In genomic region chr4:88672987-88673386, GRCh38 we compare ENCODE assay signal across 8 cellular contexts. TPM values are rescaled to one million over a fixed set of nuclear protein-coding genes. Genes with fewer than 3 reads are reported as not detected.
DNase-seq lines count a peak whose midpoint lies in the region; ATAC-seq and TF ChIP-seq lines count a peak whose summit lies in the region.

No MANE protein-coding gene starts in this region.

- H3K9me1 ChIP-seq in IMR-90 (ENCODE audit: insufficient read depth, low read length): peaks cover 2% of the 10 kb centered on the region; the same call in 1 of the 2 replicates

- ATAC-seq in GM18517 (IDR thresholded peaks at IDR 0.05; ENCODE audit: unreplicated experiment) (peak; percentile 49), IMR-90 (ENCODE audit: low read depth) (peak; percentile 79), left ventricle myocardium superior (peak; percentile 53), HG02588 (IDR thresholded peaks at IDR 0.05; ENCODE audit: unreplicated experiment) (no peak), GM18519 (IDR thresholded peaks at IDR 0.05; ENCODE audit: low FRiP score, unreplicated experiment) (no peak)

- no peak overlapping the region for H3K4me3 ChIP-seq in IMR-90 (ENCODE audit: insufficient read depth, low read depth, low read length)
- no peak overlapping the region for H3K4me3 ChIP-seq in testis

- POLR2A ChIA-PET in IMR-90 (lab: Charles Lee; ENCODE audit: unreplicated experiment): no interaction called here

- no peak overlapping the region for H2BK120ac ChIP-seq in IMR-90 (ENCODE audit: low read depth, low read length)

- H4K20me1 ChIP-seq in IMR-90 (ENCODE audit: insufficient read depth, low read length): no peaks in the 10 kb centered on the region

- no peak overlapping the region for H3K14ac ChIP-seq in IMR-90 (replicated peaks; ENCODE audit: low read depth, low read length)

- TF ChIP-seq CTCF in IMR-90 (conservative IDR thresholded peaks at IDR 0.05; ENCODE audit: low read depth, low read length): peak; percentile 62
- peak; percentile 13 to 40 (median 23) for TF ChIP-seq CTCF in testis (IDR thresholded peaks at IDR 0.05)

- WGBS in IMR-90 (ENCODE audit: extremely low coverage in 2 of 2, insufficient read length in 1 of 2), 2 experiments: no CpG with 5 or more reads among the region's 5 CpGs
- WGBS in testis, 2 donors: 66 to 68% methylated on average over 5 of the region's 5 CpGs

- H2AK9ac ChIP-seq in IMR-90 (replicated peaks; ENCODE audit: low read depth, low read length, poor library complexity): peak overlapping the region; percentile 8

- TF ChIP-seq POLR2A in IMR-90 (IDR thresholded peaks at IDR 0.05; ENCODE audit: low read depth, low read length) (no peak), testis (IDR thresholded peaks at IDR 0.05) (no peak)

- TF ChIP-seq RAD21 in IMR-90 (IDR thresholded peaks at IDR 0.05; ENCODE audit: low read length): peak; percentile 54

- H3K4me2 ChIP-seq in IMR-90 (ENCODE audit: low read depth, low read length): no peak overlapping the region

- H3K23ac ChIP-seq in IMR-90 (ENCODE audit: low read depth, low read length): no peak overlapping the region

- H3K36me3 ChIP-seq in IMR-90 (ENCODE audit: control insufficient read depth, insufficient read depth, low read length) (peaks cover 3% of the 10 kb centered on the region; the same call in 1 of the 2 replicates), testis (ENCODE audit: low read depth, missing control alignments) (no peaks in the 10 kb centered on the region)

- H4K5ac ChIP-seq in IMR-90 (ENCODE audit: low read depth, low read length): no peak overlapping the region; the same call in 1 of the 2 replicates

- no peaks in the 10 kb centered on the region; a peak in 1 of 4 replicates for H3K79me1 ChIP-seq in IMR-90 (ENCODE audit: low read depth in 1 of 2, low read length in 2 of 2)

- H4K8ac ChIP-seq in IMR-90 (ENCODE audit: low read depth in 2 of 2, low read length in 2 of 2): no peak overlapping the region

- H2BK20ac ChIP-seq in IMR-90 (ENCODE audit: low read depth, low read length): no peak overlapping the region

- in situ Hi-C loops in IMR-90 (cut with MboI; ENCODE audit: low sequenced_read_pairs): no loop called here

- no peak overlapping the region for H2BK15ac ChIP-seq in IMR-90 (ENCODE audit: low read depth, low read length)

- no peak overlapping the region for H3K4ac ChIP-seq in IMR-90 (ENCODE audit: low read depth, low read length)

- no peak overlapping the region for H4K91ac ChIP-seq in IMR-90 (ENCODE audit: insufficient read depth, low read depth, low read length)

- no TSS peak for BruUV-seq in IMR-90 (replicated peaks; lab: Mats Ljungman, UMichigan)

- no peak overlapping the region for H2BK5ac ChIP-seq in IMR-90 (ENCODE audit: low read depth, low read length, poor library complexity, severe bottlenecking)

- H3K56ac ChIP-seq in IMR-90 (ENCODE audit: extremely low read depth, insufficient read depth, low read length): no peak overlapping the region

- dilution Hi-C loops in IMR-90 (cut with HindIII; ENCODE audit: low sequenced_read_pairs, unreplicated experiment): no loop called here

- no peak overlapping the region for H3K9ac ChIP-seq in IMR-90 (ENCODE audit: low read depth, low read length)

- no peak overlapping the region for H2AFZ ChIP-seq in IMR-90 (replicated peaks; ENCODE audit: low read length, poor library complexity)

- H3K4me1 ChIP-seq in IMR-90 (ENCODE audit: control insufficient read depth, insufficient read depth, low read length) (peaks cover 4% of the 10 kb centered on the region), testis (no peaks in the 10 kb centered on the region)

- no peak overlapping the region for H2AK5ac ChIP-seq in IMR-90 (ENCODE audit: low read depth, low read length)

- H3K27ac ChIP-seq in IMR-90 (ENCODE audit: insufficient read depth, low read length) (no peak overlapping the region), testis (no peak overlapping the region)

- H3K18ac ChIP-seq in IMR-90 (ENCODE audit: low read depth, low read length): no peak overlapping the region

- H3K27me3 ChIP-seq in IMR-90 (ENCODE audit: control insufficient read depth, insufficient read depth, low read length) (no peaks in the 10 kb centered on the region), testis (no peaks in the 10 kb centered on the region)

- CTCF ChIA-PET in IMR-90 (lab: Yijun Ruan, JAX): interaction anchor here (0.6 to 1.2 kb wide), 9 partner anchors 10 to 350 kb away, joined by 3 to 6 read pairs (median 4); partner anchors contain the start of gene PYURF

- H3K9me3 ChIP-seq in IMR-90 (ENCODE audit: control insufficient read depth, insufficient read depth, low read length) (no peaks in the 10 kb centered on the region), testis (no peaks in the 10 kb centered on the region)

- DNase-seq in COLO829 (ENCODE audit: low spot score): peak; percentile 37
- DNase-seq in IMR-90: peak; percentile 48
- peak; percentile 44 for DNase-seq in activated CD4-positive, alpha-beta T cell treated with anti-CD3 and anti-CD28 coated beads for 48 hours
- no peak for DNase-seq in left ventricle myocardium superior
- DNase-seq in testis: peak; percentile 44

- intact Hi-C loops in IMR-90 (cut with micrococcal nuclease): no loop called here
- intact Hi-C loops in left ventricle myocardium superior (cut with micrococcal nuclease): no loop called here
- intact Hi-C loops in testis (cut with DNase I; ENCODE audit: low total_unique reads): no loop called here

TF ChIP-seq in IMR-90, 13 proteins besides CTCF, POLR2A, EP300 and RAD21:
- TF ChIP-seq RCOR1 (IDR thresholded peaks at IDR 0.05; ENCODE audit: insufficient replicate concordance, low read length) (no peak), CEBPB (IDR thresholded peaks at IDR 0.05; ENCODE audit: low read depth, low read length) (no peak), NFE2L2 (IDR thresholded peaks at IDR 0.05; ENCODE audit: low read depth, low read length) (no peak), MXI1 (IDR thresholded peaks at IDR 0.05; ENCODE audit: borderline replicate concordance, low read depth, low read length) (no peak), SMC3 (IDR thresholded peaks at IDR 0.05; ENCODE audit: low read depth, low read length) (peak; percentile 43), FOS (IDR thresholded peaks at IDR 0.05; ENCODE audit: low read depth, low read length) (no peak)

RNA-seq across cellular contexts. Expression of gene NAP1L5, which starts 24.6 kb away (rescaled TPM):
- total RNA-seq in IMR-90 (2012; rRNA removed): 3.9 and 5.6 TPM in 2 replicates
- 5.3 and 6.0 TPM in 2 replicates for polyA plus RNA-seq in IMR-90 (2012; rRNA removed)
- 2.1 and 2.9 TPM in 2 replicates for polyA plus RNA-seq in IMR-90 (2012; cell fraction: cytosol; rRNA removed)
- polyA plus RNA-seq in IMR-90 (2012; cell fraction: nucleus; rRNA removed; ENCODE audit: low replicate concordance): 0.71 and 2.5 TPM in 2 replicates
- total RNA-seq in left ventricle myocardium superior: 1.6 TPM
- 10 to 100 TPM; 15.4 to 16.1 TPM for total RNA-seq in testis
- polyA plus RNA-seq in testis (ENCODE audit: insufficient read depth, low read depth, low replicate concordance): 13.9 TPM

Comparison
In these comparisons a context has a peak if more than half of its experiments do, and no peak if none do; other contexts are left out.
1. ATAC-seq: peak in GM18517 (single experiment), IMR-90 (single experiment) and left ventricle myocardium superior (single experiment); none in HG02588 (single experiment) and GM18519 (single experiment).